Comparison of ENCODE assay signal across 8 cellular contexts in the genomic region with DNA sequence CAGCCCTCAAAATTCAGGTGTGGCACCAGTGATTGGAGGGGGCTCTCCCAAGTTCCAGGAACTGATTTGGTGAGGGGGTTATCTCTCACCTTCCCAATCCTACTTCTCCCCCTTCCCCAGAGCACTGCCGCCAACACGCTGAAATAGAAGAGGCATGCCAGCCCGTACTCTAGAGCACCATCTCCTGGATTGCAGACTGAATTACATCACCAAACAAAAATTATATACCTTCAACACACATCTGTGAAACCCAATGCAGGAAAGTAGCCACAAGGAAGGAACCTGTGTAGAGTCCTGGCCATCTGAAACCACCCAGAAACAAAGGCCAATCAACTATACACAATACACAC.
DNase-seq lines count a peak whose midpoint lies in the region; ATAC-seq, FAIRE-seq and TF ChIP-seq lines count a peak whose summit lies in the region.
"Not testable (repeated sequence)": the region's sequence is repeated elsewhere in the genome, so short reads cannot be mapped to it uniquely, and the experiment has no call there.

No MANE protein-coding gene starts in this region.

- peak overlapping the region; percentile 28 for H3K27ac ChIP-seq in C4-2B
- H3K27ac ChIP-seq in OCI-LY7 (ENCODE audit: low read depth, low read length, poor library complexity, severe bottlenecking); endothelial cell of umbilical vein (ENCODE audit: insufficient read depth, low read depth, low read length); lower lobe of right lung: not testable (repeated sequence)

- not testable (repeated sequence) for H3K79me2 ChIP-seq in OCI-LY7 (ENCODE audit: insufficient read depth, low read depth, low read length); endothelial cell of umbilical vein (ENCODE audit: control insufficient read depth, insufficient read depth, low read length)

- H4K20me1 ChIP-seq in OCI-LY7 (ENCODE audit: insufficient read depth, low read length); endothelial cell of umbilical vein (replicated peaks; ENCODE audit: control insufficient read depth, extremely low read depth, insufficient read depth, low read length): not testable (repeated sequence)

- dilution Hi-C loops in endothelial cell of umbilical vein (cut with MboI; ENCODE audit: extremely low pct_ligation_motif_present, low sequenced_read_pairs) = not testable (repeated sequence)

- H3K9me3 ChIP-seq in OCI-LY7 (ENCODE audit: low read length); endothelial cell of umbilical vein (replicated peaks; ENCODE audit: control insufficient read depth, insufficient read depth, low read length); lower lobe of right lung: not testable (repeated sequence)

- not testable (repeated sequence) for H3K9ac ChIP-seq in endothelial cell of umbilical vein (replicated peaks; ENCODE audit: extremely low read depth, insufficient read depth, low read length)

- DNase-seq in KBM-7 (peak; percentile 65), OCI-LY7 (ENCODE audit: low spot score) (peak; percentile 45), activated T-cell treated with anti-CD3 and anti-CD28 coated beads for 1 hour (ENCODE audit: low read depth) (peak; percentile 3), endothelial cell of umbilical vein (ENCODE audit: low read depth, low spot score) (peak; percentile 5)
- DNase-seq in lower lobe of right lung = not testable (repeated sequence)
- peak; percentile 3 to 23 for DNase-seq in stimulated activated CD4-positive, alpha-beta T cell treated with anti-CD3 and anti-CD28 coated beads, Interleukin-1b, Interleukin-23, amount 100 ng/mL, for 4 hours (ENCODE audit: low read depth in 2 of 2)

- intact Hi-C loops in OCI-LY7 (cut with micrococcal nuclease; ENCODE audit: unreplicated experiment); endothelial cell of umbilical vein (cut with micrococcal nuclease); lower lobe of right lung (cut with DNase I): not testable (repeated sequence)

- TF ChIP-seq CTCF in C4-2B (conservative IDR thresholded peaks at IDR 0.05) = peak; percentile 80
- peak; percentile 71 for TF ChIP-seq CTCF in OCI-LY7 (conservative IDR thresholded peaks at IDR 0.05; ENCODE audit: low read length)
- peak; percentile 17 to 45 for TF ChIP-seq CTCF in endothelial cell of umbilical vein (IDR thresholded peaks at IDR 0.05; ENCODE audit: extremely low read depth in 1 of 2, insufficient read depth in 1 of 2, low read depth in 1 of 2, low read length in 2 of 2)
- peak; percentile 47 for TF ChIP-seq CTCF in lower lobe of right lung (IDR thresholded peaks at IDR 0.05)

- POLR2A ChIA-PET in OCI-LY7 (lab: Charles Lee); endothelial cell of umbilical vein (lab: Charles Lee): not testable (repeated sequence)

- ATAC-seq in GM19035 (IDR thresholded peaks at IDR 0.05; ENCODE audit: unreplicated experiment) (peak; percentile 27), lower lobe of right lung (peak; percentile 88 to 90)

- CTCF ChIA-PET in OCI-LY7 (lab: Charles Lee; ENCODE audit: unreplicated experiment); endothelial cell of umbilical vein (lab: Charles Lee): not testable (repeated sequence)

- H3K4me1 ChIP-seq in OCI-LY7 (ENCODE audit: insufficient read depth, low read length, poor library complexity, severe bottlenecking); endothelial cell of umbilical vein (ENCODE audit: control insufficient read depth, extremely low read depth, insufficient read depth, low read length); lower lobe of right lung: not testable (repeated sequence)

- not testable (repeated sequence) for H2AFZ ChIP-seq in OCI-LY7 (ENCODE audit: low read length); endothelial cell of umbilical vein (ENCODE audit: low read depth, low read length)

- not testable (repeated sequence) for FAIRE-seq in endothelial cell of umbilical vein (lab: Jason Lieb, UNC)

- not testable (repeated sequence) for H3K27me3 ChIP-seq in endothelial cell of umbilical vein (ENCODE audit: control insufficient read depth in 2 of 2, insufficient read depth in 2 of 2, low read length in 2 of 2); lower lobe of right lung (ENCODE audit: low read depth)

- H3K4me3 ChIP-seq in OCI-LY7 (ENCODE audit: low read depth, low read length, poor library complexity, severe bottlenecking); endothelial cell of umbilical vein (replicated peaks in 1 of 3; ENCODE audit: insufficient read depth in 1 of 3, low read depth in 1 of 3, low read length in 3 of 3); lower lobe of right lung: not testable (repeated sequence)

- in situ Hi-C loops in KBM-7 (cut with MboI; ENCODE audit: low pct_unique_long_range_greater_than_20kb, low sequenced_read_pairs) = not testable (repeated sequence)

- not testable (repeated sequence) for H3K9me2 ChIP-seq in OCI-LY7 (ENCODE audit: insufficient read depth, low read length)

- H3K36me3 ChIP-seq in OCI-LY7 (ENCODE audit: insufficient read depth, low read length); endothelial cell of umbilical vein (ENCODE audit: control insufficient read depth in 2 of 2, extremely low read depth in 1 of 2, insufficient read depth in 2 of 2, low read length in 2 of 2); lower lobe of right lung: not testable (repeated sequence)

- not testable (repeated sequence) for H3K9me1 ChIP-seq in endothelial cell of umbilical vein (replicated peaks; ENCODE audit: control insufficient read depth, extremely low read depth, insufficient read depth, low read length)

- not testable (repeated sequence) for TF ChIP-seq POLR2A in endothelial cell of umbilical vein (IDR thresholded peaks at IDR 0.05; ENCODE audit: low read depth, low read length)

- H3K4me2 ChIP-seq in OCI-LY7 (ENCODE audit: low read length) = 0 out of 2 replicates have a peak overlapping the region, but pooled peaks have one; percentile 34
- not testable (repeated sequence) for H3K4me2 ChIP-seq in endothelial cell of umbilical vein (ENCODE audit: insufficient read depth, low read length)

- not testable (repeated sequence) for BruUV-seq in OCI-LY7 (replicated peaks; lab: Mats Ljungman, UMichigan); endothelial cell of umbilical vein (replicated peaks; lab: Mats Ljungman, UMichigan)
